Comparison of ENCODE assay signal across 1 cellular context in the genomic region with DNA sequence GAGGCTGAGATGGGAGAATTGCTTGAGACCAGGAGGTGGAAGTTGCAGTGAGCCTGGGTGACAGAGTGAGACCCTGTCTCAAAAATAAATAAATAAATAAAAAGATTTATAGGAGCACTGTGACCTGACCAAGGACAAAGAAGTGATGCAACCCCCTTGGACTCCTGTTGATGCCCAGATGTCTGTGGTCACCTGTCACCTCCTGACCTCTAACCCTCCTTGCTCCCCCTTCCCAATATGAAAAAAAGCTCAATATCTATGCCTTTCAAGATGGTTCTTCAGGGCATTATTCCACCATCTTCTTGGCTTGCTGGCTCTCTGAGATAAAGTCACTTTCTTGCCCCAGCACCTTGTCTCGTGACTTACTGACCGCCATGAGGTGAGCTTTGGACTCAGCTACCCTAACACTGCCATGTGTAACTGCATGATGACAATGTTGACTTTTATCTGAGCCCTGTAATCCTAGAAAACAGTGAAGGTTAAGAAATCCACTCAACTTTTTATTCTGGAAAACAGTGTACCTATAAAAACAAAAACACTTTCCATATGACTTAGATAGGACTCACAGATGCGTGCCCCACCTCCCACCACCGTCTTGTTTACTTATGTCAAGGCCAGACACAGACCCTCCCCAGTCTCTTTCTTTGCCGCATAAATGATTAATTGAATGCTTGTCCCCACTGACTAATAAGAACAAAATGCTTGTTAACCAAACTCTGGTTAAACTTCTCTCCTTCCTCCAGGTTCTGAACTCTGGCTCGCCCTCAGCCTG.
TF ChIP-seq lines count a peak whose summit lies in the region.

No MANE protein-coding gene starts in this region.

TF ChIP-seq in HepG2, 621 proteins besides CTCF, POLR2A, EP300 and RAD21 (continued from another document and continues in another):
- peak; percentile 11; the same call in 1 of the 2 replicates for TF ChIP-seq THRA (CRISPR knock-in tag; IDR thresholded peaks at IDR 0.05; ENCODE audit: borderline replicate concordance)
- 0 out of 2 replicates have a peak, but pooled peaks have one; percentile 8 for TF ChIP-seq NKX3-1 (CRISPR knock-in tag; IDR thresholded peaks at IDR 0.05)
- TF ChIP-seq POGZ (CRISPR knock-in tag; IDR thresholded peaks at IDR 0.05), result peak; percentile 60; the same call in 1 of the 2 replicates
- TF ChIP-seq IKZF5 (CRISPR knock-in tag; IDR thresholded peaks at IDR 0.05), result peak; percentile 84
- TF ChIP-seq PATZ1 (CRISPR knock-in tag; IDR thresholded peaks at IDR 0.05), result peak; percentile 69
- no peak for TF ChIP-seq PAWR (CRISPR knock-in tag; IDR thresholded peaks at IDR 0.05; ENCODE audit: borderline replicate concordance)
- TF ChIP-seq, protein P1, sequence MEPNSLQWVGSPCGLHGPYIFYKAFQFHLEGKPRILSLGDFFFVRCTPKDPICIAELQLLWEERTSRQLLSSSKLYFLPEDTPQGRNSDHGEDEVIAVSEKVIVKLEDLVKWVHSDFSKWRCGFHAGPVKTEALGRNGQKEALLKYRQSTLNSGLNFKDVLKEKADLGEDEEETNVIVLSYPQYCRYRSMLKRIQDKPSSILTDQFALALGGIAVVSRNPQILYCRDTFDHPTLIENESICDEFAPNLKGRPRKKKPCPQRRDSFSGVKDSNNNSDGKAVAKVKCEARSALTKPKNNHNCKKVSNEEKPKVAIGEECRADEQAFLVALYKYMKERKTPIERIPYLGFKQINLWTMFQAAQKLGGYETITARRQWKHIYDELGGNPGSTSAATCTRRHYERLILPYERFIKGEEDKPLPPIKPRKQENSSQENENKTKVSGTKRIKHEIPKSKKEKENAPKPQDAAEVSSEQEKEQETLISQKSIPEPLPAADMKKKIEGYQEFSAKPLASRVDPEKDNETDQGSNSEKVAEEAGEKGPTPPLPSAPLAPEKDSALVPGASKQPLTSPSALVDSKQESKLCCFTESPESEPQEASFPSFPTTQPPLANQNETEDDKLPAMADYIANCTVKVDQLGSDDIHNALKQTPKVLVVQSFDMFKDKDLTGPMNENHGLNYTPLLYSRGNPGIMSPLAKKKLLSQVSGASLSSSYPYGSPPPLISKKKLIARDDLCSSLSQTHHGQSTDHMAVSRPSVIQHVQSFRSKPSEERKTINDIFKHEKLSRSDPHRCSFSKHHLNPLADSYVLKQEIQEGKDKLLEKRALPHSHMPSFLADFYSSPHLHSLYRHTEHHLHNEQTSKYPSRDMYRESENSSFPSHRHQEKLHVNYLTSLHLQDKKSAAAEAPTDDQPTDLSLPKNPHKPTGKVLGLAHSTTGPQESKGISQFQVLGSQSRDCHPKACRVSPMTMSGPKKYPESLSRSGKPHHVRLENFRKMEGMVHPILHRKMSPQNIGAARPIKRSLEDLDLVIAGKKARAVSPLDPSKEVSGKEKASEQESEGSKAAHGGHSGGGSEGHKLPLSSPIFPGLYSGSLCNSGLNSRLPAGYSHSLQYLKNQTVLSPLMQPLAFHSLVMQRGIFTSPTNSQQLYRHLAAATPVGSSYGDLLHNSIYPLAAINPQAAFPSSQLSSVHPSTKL (CRISPR knock-in tag; IDR thresholded peaks at IDR 0.05), result peak; percentile 93
- TF ChIP-seq, protein P2, sequence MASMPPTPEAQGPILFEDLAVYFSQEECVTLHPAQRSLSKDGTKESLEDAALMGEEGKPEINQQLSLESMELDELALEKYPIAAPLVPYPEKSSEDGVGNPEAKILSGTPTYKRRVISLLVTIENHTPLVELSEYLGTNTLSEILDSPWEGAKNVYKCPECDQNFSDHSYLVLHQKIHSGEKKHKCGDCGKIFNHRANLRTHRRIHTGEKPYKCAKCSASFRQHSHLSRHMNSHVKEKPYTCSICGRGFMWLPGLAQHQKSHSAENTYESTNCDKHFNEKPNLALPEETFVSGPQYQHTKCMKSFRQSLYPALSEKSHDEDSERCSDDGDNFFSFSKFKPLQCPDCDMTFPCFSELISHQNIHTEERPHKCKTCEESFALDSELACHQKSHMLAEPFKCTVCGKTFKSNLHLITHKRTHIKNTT (CRISPR knock-in tag; IDR thresholded peaks at IDR 0.05), result no peak
- TF ChIP-seq XBP1 (CRISPR knock-in tag; IDR thresholded peaks at IDR 0.05), result no peak
- no peak for TF ChIP-seq ZSCAN29 (CRISPR knock-in tag; conservative IDR thresholded peaks at IDR 0.05)
- TF ChIP-seq FOSL2 (CRISPR knock-in tag; IDR thresholded peaks at IDR 0.05), result peak; percentile 70
- TF ChIP-seq ZNF644 (CRISPR knock-in tag; IDR thresholded peaks at IDR 0.05; ENCODE audit: low read depth), result peak; percentile 93
- TF ChIP-seq SIX1 (CRISPR knock-in tag; IDR thresholded peaks at IDR 0.05; ENCODE audit: borderline replicate concordance), result peak; percentile 54; the same call in 1 of the 2 replicates
- 0 out of 2 replicates have a peak, but pooled peaks have one; percentile 58 for TF ChIP-seq DNMT3B (CRISPR knock-in tag; conservative IDR thresholded peaks at IDR 0.05)
- TF ChIP-seq HOXA7 (CRISPR knock-in tag; IDR thresholded peaks at IDR 0.05), result no peak
- no peak for TF ChIP-seq WIZ (CRISPR knock-in tag; IDR thresholded peaks at IDR 0.05)
- TF ChIP-seq TCF7 (IDR thresholded peaks at IDR 0.05; ENCODE audit: low read depth), result 0 out of 2 replicates have a peak, but pooled peaks have one; percentile 22
- TF ChIP-seq ZFP91 (CRISPR knock-in tag; IDR thresholded peaks at IDR 0.05; ENCODE audit: borderline replicate concordance), result no peak
- TF ChIP-seq ATF1 (CRISPR knock-in tag; IDR thresholded peaks at IDR 0.05), result no peak
- TF ChIP-seq, protein P3, sequence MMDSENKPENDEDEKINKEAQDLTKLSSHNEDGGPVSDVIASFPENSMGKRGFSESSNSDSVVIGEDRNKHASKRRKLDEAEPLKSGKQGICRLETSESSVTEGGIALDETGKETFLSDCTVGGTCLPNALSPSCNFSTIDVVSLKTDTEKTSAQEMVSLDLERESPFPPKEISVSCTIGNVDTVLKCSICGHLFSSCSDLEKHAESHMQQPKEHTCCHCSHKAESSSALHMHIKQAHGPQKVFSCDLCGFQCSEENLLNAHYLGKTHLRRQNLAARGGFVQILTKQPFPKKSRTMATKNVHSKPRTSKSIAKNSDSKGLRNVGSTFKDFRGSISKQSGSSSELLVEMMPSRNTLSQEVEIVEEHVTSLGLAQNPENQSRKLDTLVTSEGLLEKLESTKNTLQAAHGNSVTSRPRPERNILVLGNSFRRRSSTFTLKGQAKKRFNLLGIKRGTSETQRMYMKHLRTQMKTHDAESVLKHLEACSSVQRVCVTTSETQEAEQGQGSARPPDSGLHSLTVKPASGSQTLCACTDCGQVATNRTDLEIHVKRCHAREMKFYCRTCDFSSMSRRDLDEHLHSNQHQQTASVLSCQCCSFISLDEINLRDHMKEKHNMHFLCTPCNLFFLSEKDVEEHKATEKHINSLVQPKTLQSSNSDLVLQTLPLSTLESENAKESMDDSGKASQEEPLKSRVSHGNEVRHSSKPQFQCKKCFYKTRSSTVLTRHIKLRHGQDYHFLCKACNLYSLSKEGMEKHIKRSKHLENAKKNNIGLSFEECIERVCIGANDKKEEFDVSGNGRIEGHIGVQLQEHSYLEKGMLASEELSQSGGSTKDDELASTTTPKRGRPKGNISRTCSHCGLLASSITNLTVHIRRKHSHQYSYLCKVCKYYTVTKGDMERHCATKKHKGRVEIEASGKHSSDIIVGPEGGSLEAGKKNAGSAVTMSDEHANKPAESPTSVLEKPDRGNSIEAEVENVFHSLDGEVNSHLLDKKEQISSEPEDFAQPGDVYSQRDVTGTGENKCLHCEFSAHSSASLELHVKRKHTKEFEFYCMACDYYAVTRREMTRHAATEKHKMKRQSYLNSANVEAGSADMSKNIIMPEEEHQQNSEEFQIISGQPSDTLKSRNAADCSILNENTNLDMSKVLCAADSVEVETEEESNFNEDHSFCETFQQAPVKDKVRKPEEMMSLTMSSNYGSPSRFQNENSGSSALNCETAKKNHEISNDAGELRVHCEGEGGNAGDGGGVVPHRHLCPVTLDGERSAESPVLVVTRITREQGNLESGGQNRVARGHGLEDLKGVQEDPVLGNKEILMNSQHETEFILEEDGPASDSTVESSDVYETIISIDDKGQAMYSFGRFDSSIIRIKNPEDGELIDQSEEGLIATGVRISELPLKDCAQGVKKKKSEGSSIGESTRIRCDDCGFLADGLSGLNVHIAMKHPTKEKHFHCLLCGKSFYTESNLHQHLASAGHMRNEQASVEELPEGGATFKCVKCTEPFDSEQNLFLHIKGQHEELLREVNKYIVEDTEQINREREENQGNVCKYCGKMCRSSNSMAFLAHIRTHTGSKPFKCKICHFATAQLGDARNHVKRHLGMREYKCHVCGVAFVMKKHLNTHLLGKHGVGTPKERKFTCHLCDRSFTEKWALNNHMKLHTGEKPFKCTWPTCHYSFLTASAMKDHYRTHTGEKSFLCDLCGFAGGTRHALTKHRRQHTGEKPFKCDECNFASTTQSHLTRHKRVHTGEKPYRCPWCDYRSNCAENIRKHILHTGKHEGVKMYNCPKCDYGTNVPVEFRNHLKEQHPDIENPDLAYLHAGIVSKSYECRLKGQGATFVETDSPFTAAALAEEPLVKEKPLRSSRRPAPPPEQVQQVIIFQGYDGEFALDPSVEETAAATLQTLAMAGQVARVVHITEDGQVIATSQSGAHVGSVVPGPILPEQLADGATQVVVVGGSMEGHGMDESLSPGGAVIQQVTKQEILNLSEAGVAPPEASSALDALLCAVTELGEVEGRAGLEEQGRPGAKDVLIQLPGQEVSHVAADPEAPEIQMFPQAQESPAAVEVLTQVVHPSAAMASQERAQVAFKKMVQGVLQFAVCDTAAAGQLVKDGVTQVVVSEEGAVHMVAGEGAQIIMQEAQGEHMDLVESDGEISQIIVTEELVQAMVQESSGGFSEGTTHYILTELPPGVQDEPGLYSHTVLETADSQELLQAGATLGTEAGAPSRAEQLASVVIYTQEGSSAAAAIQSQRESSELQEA (CRISPR knock-in tag; IDR thresholded peaks at IDR 0.05; ENCODE audit: not compliant biosample characterization), result no peak
- TF ChIP-seq ZNF816 (CRISPR knock-in tag; IDR thresholded peaks at IDR 0.05; ENCODE audit: borderline replicate concordance), result 0 out of 2 replicates have a peak, but pooled peaks have one; percentile 55
- TF ChIP-seq EZH2 (conservative IDR thresholded peaks at IDR 0.05; ENCODE audit: low read depth, low read length), result no peak
- TF ChIP-seq, protein P4, sequence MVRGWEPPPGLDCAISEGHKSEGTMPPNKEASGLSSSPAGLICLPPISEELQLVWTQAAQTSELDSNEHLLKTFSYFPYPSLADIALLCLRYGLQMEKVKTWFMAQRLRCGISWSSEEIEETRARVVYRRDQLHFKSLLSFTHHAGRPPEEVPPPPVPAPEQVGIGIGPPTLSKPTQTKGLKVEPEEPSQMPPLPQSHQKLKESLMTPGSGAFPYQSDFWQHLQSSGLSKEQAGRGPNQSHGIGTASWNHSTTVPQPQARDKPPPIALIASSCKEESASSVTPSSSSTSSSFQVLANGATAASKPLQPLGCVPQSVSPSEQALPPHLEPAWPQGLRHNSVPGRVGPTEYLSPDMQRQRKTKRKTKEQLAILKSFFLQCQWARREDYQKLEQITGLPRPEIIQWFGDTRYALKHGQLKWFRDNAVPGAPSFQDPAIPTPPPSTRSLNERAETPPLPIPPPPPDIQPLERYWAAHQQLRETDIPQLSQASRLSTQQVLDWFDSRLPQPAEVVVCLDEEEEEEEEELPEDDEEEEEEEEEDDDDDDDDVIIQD (CRISPR knock-in tag; IDR thresholded peaks at IDR 0.05; ENCODE audit: low read depth), result peak; percentile 18; the same call in 1 of the 2 replicates
- TF ChIP-seq HMG20A (CRISPR knock-in tag; IDR thresholded peaks at IDR 0.05; ENCODE audit: borderline replicate concordance), result peak; percentile 50; the same call in 1 of the 2 replicates
- peak; percentile 59 for TF ChIP-seq YY1 (IDR thresholded peaks at IDR 0.05; ENCODE audit: insufficient read depth, insufficient replicate concordance, low read depth, low read length)
- TF ChIP-seq, protein P5, sequence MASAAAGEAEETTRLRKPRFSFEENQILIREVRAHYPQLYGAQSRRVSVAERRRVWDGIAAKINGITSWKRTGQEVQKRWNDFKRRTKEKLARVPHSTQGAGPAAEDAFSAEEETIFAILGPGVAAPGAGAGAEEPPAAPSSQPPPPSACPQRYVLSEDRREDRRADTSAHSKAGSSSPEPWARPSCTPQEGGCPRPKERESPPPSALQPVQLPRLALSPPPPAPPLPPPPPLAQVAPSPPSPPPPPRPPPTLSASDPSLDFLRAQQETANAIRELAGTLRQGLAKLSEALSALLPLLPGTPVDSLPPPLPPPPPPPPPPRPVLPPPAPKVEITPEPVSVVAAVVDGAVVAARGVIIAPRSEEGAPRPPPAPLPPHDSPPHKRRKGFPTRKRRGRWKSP (CRISPR knock-in tag; IDR thresholded peaks at IDR 0.05), result 0 out of 2 replicates have a peak, but pooled peaks have one; percentile 25
